In the genomic region with DNA sequence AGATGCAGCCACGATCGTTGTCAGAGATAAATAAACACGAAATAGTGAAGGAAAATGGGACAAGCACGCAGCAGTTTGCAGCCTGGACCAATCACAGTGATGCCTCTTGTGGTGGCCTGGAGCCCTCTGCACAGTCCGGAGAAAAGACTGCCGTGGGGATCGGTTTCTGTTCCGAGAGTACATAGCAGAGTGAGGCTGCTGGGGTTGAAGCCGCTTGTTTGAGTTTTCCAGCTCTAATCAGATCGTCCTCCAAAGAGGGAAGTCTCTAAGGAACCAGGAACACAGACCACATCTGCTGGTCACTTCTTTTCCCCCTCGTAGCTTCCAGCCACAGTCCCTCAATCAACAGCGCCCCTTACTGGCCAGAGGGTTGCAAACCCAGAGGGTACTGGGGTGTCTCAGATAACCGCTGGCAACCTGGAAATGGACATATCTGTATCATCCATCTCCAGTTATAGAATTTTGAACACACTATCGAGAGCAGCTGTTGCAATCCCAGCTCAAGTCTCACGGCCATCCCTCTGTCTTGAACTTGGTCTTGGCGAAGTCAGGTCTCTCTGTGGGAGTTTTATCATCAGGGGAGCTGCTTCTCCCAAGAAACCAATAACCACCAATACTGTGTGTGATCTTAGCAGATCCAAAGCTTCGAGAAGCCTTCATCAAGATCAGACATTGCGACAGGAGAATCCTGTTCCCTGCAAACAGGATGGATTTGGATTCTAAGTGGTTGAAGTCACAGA, we compare ENCODE assay signal across 1 cellular context.
TF ChIP-seq lines count a peak whose summit lies in the region.

No MANE protein-coding gene starts in this region.

TF ChIP-seq in GM23338, 12 proteins besides CTCF, POLR2A, EP300 and RAD21:
- TF ChIP-seq, protein P1, sequence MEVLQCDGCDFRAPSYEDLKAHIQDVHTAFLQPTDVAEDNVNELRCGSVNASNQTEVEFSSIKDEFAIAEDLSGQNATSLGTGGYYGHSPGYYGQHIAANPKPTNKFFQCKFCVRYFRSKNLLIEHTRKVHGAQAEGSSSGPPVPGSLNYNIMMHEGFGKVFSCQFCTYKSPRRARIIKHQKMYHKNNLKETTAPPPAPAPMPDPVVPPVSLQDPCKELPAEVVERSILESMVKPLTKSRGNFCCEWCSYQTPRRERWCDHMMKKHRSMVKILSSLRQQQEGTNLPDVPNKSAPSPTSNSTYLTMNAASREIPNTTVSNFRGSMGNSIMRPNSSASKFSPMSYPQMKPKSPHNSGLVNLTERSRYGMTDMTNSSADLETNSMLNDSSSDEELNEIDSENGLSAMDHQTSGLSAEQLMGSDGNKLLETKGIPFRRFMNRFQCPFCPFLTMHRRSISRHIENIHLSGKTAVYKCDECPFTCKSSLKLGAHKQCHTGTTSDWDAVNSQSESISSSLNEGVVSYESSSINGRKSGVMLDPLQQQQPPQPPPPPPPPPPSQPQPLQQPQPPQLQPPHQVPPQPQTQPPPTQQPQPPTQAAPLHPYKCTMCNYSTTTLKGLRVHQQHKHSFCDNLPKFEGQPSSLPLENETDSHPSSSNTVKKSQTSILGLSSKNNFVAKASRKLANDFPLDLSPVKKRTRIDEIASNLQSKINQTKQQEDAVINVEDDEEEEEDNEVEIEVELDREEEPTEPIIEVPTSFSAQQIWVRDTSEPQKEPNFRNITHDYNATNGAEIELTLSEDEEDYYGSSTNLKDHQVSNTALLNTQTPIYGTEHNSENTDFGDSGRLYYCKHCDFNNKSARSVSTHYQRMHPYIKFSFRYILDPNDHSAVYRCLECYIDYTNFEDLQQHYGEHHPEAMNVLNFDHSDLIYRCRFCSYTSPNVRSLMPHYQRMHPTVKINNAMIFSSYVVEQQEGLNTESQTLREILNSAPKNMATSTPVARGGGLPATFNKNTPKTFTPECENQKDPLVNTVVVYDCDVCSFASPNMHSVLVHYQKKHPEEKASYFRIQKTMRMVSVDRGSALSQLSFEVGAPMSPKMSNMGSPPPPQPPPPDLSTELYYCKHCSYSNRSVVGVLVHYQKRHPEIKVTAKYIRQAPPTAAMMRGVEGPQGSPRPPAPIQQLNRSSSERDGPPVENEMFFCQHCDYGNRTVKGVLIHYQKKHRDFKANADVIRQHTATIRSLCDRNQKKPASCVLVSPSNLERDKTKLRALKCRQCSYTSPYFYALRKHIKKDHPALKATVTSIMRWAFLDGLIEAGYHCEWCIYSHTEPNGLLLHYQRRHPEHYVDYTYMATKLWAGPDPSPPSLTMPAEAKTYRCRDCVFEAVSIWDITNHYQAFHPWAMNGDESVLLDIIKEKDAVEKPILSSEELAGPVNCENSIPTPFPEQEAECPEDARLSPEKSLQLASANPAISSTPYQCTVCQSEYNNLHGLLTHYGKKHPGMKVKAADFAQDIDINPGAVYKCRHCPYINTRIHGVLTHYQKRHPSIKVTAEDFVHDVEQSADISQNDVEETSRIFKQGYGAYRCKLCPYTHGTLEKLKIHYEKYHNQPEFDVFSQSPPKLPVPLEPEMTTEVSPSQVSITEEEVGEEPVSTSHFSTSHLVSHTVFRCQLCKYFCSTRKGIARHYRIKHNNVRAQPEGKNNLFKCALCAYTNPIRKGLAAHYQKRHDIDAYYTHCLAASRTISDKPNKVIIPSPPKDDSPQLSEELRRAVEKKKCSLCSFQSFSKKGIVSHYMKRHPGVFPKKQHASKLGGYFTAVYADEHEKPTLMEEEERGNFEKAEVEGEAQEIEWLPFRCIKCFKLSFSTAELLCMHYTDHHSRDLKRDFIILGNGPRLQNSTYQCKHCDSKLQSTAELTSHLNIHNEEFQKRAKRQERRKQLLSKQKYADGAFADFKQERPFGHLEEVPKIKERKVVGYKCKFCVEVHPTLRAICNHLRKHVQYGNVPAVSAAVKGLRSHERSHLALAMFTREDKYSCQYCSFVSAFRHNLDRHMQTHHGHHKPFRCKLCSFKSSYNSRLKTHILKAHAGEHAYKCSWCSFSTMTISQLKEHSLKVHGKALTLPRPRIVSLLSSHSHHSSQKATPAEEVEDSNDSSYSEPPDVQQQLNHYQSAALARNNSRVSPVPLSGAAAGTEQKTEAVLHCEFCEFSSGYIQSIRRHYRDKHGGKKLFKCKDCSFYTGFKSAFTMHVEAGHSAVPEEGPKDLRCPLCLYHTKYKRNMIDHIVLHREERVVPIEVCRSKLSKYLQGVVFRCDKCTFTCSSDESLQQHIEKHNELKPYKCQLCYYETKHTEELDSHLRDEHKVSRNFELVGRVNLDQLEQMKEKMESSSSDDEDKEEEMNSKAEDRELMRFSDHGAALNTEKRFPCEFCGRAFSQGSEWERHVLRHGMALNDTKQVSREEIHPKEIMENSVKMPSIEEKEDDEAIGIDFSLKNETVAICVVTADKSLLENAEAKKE (CRISPR knock-in tag; IDR thresholded peaks at IDR 0.05): 0 out of 2 replicates have a peak, but pooled peaks have one; percentile 13
- TF ChIP-seq, protein P2, sequence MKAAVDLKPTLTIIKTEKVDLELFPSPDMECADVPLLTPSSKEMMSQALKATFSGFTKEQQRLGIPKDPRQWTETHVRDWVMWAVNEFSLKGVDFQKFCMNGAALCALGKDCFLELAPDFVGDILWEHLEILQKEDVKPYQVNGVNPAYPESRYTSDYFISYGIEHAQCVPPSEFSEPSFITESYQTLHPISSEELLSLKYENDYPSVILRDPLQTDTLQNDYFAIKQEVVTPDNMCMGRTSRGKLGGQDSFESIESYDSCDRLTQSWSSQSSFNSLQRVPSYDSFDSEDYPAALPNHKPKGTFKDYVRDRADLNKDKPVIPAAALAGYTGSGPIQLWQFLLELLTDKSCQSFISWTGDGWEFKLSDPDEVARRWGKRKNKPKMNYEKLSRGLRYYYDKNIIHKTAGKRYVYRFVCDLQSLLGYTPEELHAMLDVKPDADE (IDR thresholded peaks at IDR 0.05): no peak
TF ChIP-seq in GM23338: peak in this region for 1.
